ENCODE assay signal across 1 cellular context in the genomic region with DNA sequence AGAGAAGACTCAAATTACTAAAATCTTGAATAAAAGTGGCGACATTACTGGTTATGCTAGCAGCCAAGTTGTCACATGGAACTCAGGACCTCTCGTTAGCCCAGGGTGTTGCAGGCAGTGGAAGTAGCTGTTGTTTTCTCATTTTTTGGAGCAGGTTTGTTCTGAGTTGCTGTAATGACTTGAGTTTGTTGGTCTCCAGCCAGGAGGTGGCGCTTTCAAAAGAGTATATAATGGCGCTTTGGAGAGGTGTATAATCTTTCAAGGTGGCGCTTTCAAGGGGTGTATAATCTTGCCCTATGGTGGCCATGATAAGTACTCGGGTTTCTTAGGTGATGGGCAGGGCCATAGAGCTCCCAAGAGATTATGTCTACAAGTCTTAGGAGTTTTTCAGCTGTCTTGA.
TF ChIP-seq lines count a peak whose summit lies in the region.

No MANE protein-coding gene starts in this region.

TF ChIP-seq in K562, 482 proteins besides CTCF, POLR2A, EP300 and RAD21 (continued from another document):
- TF ChIP-seq SAFB2 (IDR thresholded peaks at IDR 0.05; ENCODE audit: borderline replicate concordance, low read depth, low read length, severe bottlenecking): no peak
- TF ChIP-seq HMBOX1 (IDR thresholded peaks at IDR 0.05): peak; percentile 22; the same call in 1 of the 2 replicates
- peak; percentile 75 for TF ChIP-seq ZBTB33 (CRISPR knock-in tag; IDR thresholded peaks at IDR 0.05)
- no peak for TF ChIP-seq NFXL1 (CRISPR knock-in tag; IDR thresholded peaks at IDR 0.05)
- peak; percentile 75 for TF ChIP-seq EHMT2 (IDR thresholded peaks at IDR 0.05)
- no peak for TF ChIP-seq ETV5 (CRISPR knock-in tag; IDR thresholded peaks at IDR 0.05; ENCODE audit: low read depth)
- TF ChIP-seq NBN (IDR thresholded peaks at IDR 0.05; ENCODE audit: low read depth): 0 out of 2 replicates have a peak, but pooled peaks have one; percentile 52
- no peak for TF ChIP-seq ZNF668 (CRISPR knock-in tag; IDR thresholded peaks at IDR 0.05)
- peak; percentile 41 for TF ChIP-seq TCF3 (CRISPR knock-in tag; IDR thresholded peaks at IDR 0.05)
- no peak for TF ChIP-seq ZNF764 (CRISPR knock-in tag; IDR thresholded peaks at IDR 0.05; ENCODE audit: low read depth)
- no peak for TF ChIP-seq NR1H2 (CRISPR knock-in tag; IDR thresholded peaks at IDR 0.05)
